ENCODE assay signal across 17 cellular contexts in the genomic region with DNA sequence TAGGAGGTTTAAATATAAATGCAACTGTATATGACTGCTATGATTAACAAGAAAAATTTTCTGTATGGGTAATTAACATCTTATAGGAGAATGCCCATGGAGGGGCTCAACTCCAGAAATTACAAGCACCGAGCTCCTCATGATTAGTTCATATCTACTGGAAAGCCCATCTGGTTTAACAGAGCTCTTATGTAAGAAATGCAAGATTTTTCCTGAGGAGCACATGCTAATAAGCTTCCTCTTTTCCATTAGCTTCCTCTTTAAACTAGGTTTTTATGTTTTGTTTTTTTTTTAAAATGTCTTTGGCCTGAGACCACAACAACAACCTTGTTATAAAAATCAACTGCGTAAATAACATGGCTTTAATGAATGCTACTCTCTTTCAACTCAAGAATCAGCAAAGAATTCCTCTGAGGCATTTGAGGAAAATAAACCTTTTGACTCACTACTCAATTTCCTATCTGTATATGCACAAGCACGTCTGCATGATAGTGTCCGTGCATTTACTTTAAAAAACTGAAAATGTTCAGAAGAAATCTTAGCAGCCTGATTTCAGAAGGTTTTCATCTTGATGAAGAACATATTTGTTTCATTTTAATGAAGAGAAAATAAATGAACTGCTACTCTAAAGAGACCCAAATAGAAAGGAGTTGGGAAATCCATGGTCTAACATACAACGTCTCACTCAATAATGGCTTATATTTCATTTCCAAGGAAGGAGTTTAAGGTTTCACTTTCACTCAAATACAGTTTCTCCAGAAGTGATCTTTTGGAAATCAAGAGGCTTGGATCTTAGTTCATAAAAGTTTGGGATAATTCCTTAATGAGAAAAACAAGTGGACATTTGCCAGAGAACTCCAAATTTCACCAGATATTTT.
DNase-seq lines count a peak whose midpoint lies in the region; ATAC-seq and TF ChIP-seq lines count a peak whose summit lies in the region.
"Had no signal": no experiment of that assay in that cellular context is flagged by ENCODE, and none has a peak within 500 bp of the region (broad histone marks: within the 10 kb centered on the region; RNA-seq: fewer than 3 reads in every experiment).

No MANE protein-coding gene starts in this region.

- no peak overlapping the region for H4K8ac ChIP-seq in mesenchymal stem cell (ENCODE audit: low read length)

- H2BK15ac ChIP-seq in mesenchymal stem cell (ENCODE audit: low read depth, poor library complexity, severe bottlenecking): no peak overlapping the region

- DNase-seq in GM23248: no peak
- DNase-seq in NB4 (ENCODE audit: low read depth): peak; percentile 51
- no peak for DNase-seq in ascending aorta (ENCODE audit: low spot score in 2 of 2)
- no peak for DNase-seq in mesenchymal stem cell
- no peak for DNase-seq in T-helper 17 cell
- no peak for DNase-seq in activated CD4-positive, alpha-beta T cell treated with anti-CD3 and anti-CD28 coated beads for 36 hours
- DNase-seq in A172 (ENCODE audit: low spot score): no peak
- DNase-seq in effector CD4-positive, alpha-beta T cell: no peak
- DNase-seq: activated CD4-positive, alpha-beta T cell treated with anti-CD3 and anti-CD28 coated beads for 1 hour; activated naive CD8-positive, alpha-beta T cell treated with anti-CD3 and anti-CD28 coated beads, Interleukin-2, amount 50 U/mL, for 24 hours; hypothalamus; natural killer cell; NCI-H2171; NK-92 treated with Interleukin-12 subunit alpha and Interleukin-12 subunit beta, amount 100 ng/mL, for 24 hours; retina had no signal

- no peaks in the 10 kb centered on the region for H4K20me1 ChIP-seq in GM23248 (ENCODE audit: insufficient read depth)

- no peaks in the 10 kb centered on the region for H3K27me3 ChIP-seq in GM23248 (replicated peaks; ENCODE audit: insufficient read depth)
- H3K27me3 ChIP-seq in ascending aorta: no peaks in the 10 kb centered on the region
- H3K27me3 ChIP-seq in mesenchymal stem cell (ENCODE audit: control insufficient read depth in 1 of 2, insufficient read depth in 1 of 2, low read length in 2 of 2): no peaks in the 10 kb centered on the region

- no peak overlapping the region for H2BK120ac ChIP-seq in mesenchymal stem cell (ENCODE audit: low read depth, low read length)

- peaks cover 42% of the 10 kb centered on the region for H3K27me3 Mint-ChIP-seq in T-helper 17 cell
- peaks cover 16% of the 10 kb centered on the region for H3K27me3 Mint-ChIP-seq in activated CD4-positive, alpha-beta T cell treated with anti-CD3 and anti-CD28 coated beads for 36 hours

- H2BK12ac ChIP-seq in mesenchymal stem cell (ENCODE audit: low read length in 2 of 2): no peak overlapping the region

- intact Hi-C loops in ascending aorta (cut with DNase I): loop anchor here (5.0 to 10.0 kb wide), 3 partner anchors 149 to 784 kb away; no protein-coding TSS in a partner anchor
- intact Hi-C loops in activated CD4-positive, alpha-beta T cell treated with anti-CD3 and anti-CD28 coated beads for 36 hours (cut with DNase I, micrococcal nuclease): no loop called here

- H3K4me1 ChIP-seq in GM23248 (ENCODE audit: insufficient read depth) (peaks cover 20% of the 10 kb centered on the region), ascending aorta (peaks cover 3 to 43% of the 10 kb centered on the region in 2 donors), mesenchymal stem cell (ENCODE audit: control insufficient read depth, insufficient read depth, low read depth, low read length) (peaks cover 2% of the 10 kb centered on the region)

- POLR2A ChIA-PET in activated CD4-positive, alpha-beta T cell treated with anti-CD3 and anti-CD28 coated beads for 36 hours (lab: Charles Lee): no interaction called here

- H3K9ac ChIP-seq in GM23248 (no peak overlapping the region), mesenchymal stem cell (ENCODE audit: low read length) (peak overlapping the region; percentile 46)

- H2AK5ac ChIP-seq in mesenchymal stem cell (ENCODE audit: low read length, severe bottlenecking): no peak overlapping the region

- H3K23ac ChIP-seq in mesenchymal stem cell (ENCODE audit: low read length in 2 of 2): no peak overlapping the region

- H2BK5ac ChIP-seq in mesenchymal stem cell (ENCODE audit: low read depth, low read length, poor library complexity, severe bottlenecking): no peak overlapping the region

- TF ChIP-seq POLR2A in NB4 (IDR thresholded peaks at IDR 0.05; ENCODE audit: extremely low read depth, insufficient read length): no peak

- peak overlapping the region; percentile 68 for H3K4me2 ChIP-seq in GM23248 (ENCODE audit: unreplicated experiment)
- no peak overlapping the region for H3K4me2 ChIP-seq in mesenchymal stem cell (ENCODE audit: low read length, poor library complexity, severe bottlenecking)

- peaks cover 2% of the 10 kb centered on the region for H3K4me1 Mint-ChIP-seq in T-helper 17 cell
- H3K4me1 Mint-ChIP-seq in activated CD4-positive, alpha-beta T cell treated with anti-CD3 and anti-CD28 coated beads for 36 hours: no peaks in the 10 kb centered on the region
- H3K4me1 Mint-ChIP-seq: activated naive CD8-positive, alpha-beta T cell treated with anti-CD3 and anti-CD28 coated beads, Interleukin-2, amount 50 U/mL, for 24 hours; central memory CD8-positive, alpha-beta T cell; natural killer cell had no signal

- in situ Hi-C loops in GM23248 (cut with MboI): no loop called here

- H3K27ac ChIP-seq in GM23248: no peak overlapping the region
- H3K27ac ChIP-seq in ascending aorta: peak overlapping the region; percentile 17 to 31
- H3K27ac ChIP-seq in mesenchymal stem cell (ENCODE audit: low read length, poor library complexity, severe bottlenecking): no peak overlapping the region
- H3K27ac ChIP-seq: C4-2B had no signal

- no peaks in the 10 kb centered on the region for H3K36me3 ChIP-seq in GM23248 (ENCODE audit: low read depth)
- no peaks in the 10 kb centered on the region for H3K36me3 ChIP-seq in ascending aorta
- no peaks in the 10 kb centered on the region for H3K36me3 ChIP-seq in mesenchymal stem cell (ENCODE audit: control insufficient read depth in 1 of 2, insufficient read depth in 2 of 2, low read depth in 1 of 2, low read length in 2 of 2)

- CTCF ChIA-PET in activated CD4-positive, alpha-beta T cell treated with anti-CD3 and anti-CD28 coated beads for 36 hours (lab: Charles Lee): interaction anchor here (0.7 kb wide), 1 partner anchor 10 kb away, joined by 4 read pairs; no protein-coding TSS in a partner anchor

- H3K36me3 Mint-ChIP-seq in T-helper 17 cell (ENCODE audit: low read depth): no peaks in the 10 kb centered on the region
- no peaks in the 10 kb centered on the region for H3K36me3 Mint-ChIP-seq in activated CD4-positive, alpha-beta T cell treated with anti-CD3 and anti-CD28 coated beads for 36 hours (ENCODE audit: low read depth)
- H3K36me3 Mint-ChIP-seq: natural killer cell had no signal

- H3K79me1 ChIP-seq in mesenchymal stem cell (replicated peaks; ENCODE audit: low read length, poor library complexity, severe bottlenecking): no peaks in the 10 kb centered on the region

- peak overlapping the region; percentile 28 for H2AFZ ChIP-seq in GM23248
- no peak overlapping the region for H2AFZ ChIP-seq in mesenchymal stem cell (ENCODE audit: low read depth, low read length)

- no peak overlapping the region for H3K4me3 Mint-ChIP-seq in T-helper 17 cell
- no peak overlapping the region for H3K4me3 Mint-ChIP-seq in activated CD4-positive, alpha-beta T cell treated with anti-CD3 and anti-CD28 coated beads for 36 hours
- H3K4me3 Mint-ChIP-seq: activated naive CD8-positive, alpha-beta T cell treated with anti-CD3 and anti-CD28 coated beads, Interleukin-2, amount 50 U/mL, for 24 hours; central memory CD8-positive, alpha-beta T cell; natural killer cell had no signal

- WGBS in GM23248 (ENCODE audit: low coverage in 1 of 2, low lambda C conversion rate in 2 of 2, missing lambda C conversion rate in 2 of 2), 2 experiments: 32 to 33% methylated on average over 5 of the region's 5 CpGs
- WGBS in mesenchymal stem cell: 95% methylated on average over 4 of the region's 5 CpGs

- no peak overlapping the region for H3K14ac ChIP-seq in mesenchymal stem cell (ENCODE audit: low read length in 2 of 2)

- no peak overlapping the region for H3K4ac ChIP-seq in mesenchymal stem cell (ENCODE audit: low read depth in 1 of 2, low read length in 2 of 2)

- H3K18ac ChIP-seq in mesenchymal stem cell (ENCODE audit: low read depth in 1 of 2, low read length in 2 of 2): no peak overlapping the region

- no peak for TF ChIP-seq CTCF in NB4 (IDR thresholded peaks at IDR 0.05; ENCODE audit: low read depth, low read length)
- TF ChIP-seq CTCF in ascending aorta (IDR thresholded peaks at IDR 0.05): no peak

- ATAC-seq in T-helper 17 cell: no peak
- no peak for ATAC-seq in activated CD4-positive, alpha-beta T cell treated with anti-CD3 and anti-CD28 coated beads for 36 hours
- ATAC-seq: activated naive CD8-positive, alpha-beta T cell treated with anti-CD3 and anti-CD28 coated beads, Interleukin-2, amount 50 U/mL, for 24 hours; natural killer cell had no signal

- no peaks in the 10 kb centered on the region for H3K9me2 ChIP-seq in GM23248 (ENCODE audit: insufficient read depth)

- no peak overlapping the region for H4K91ac ChIP-seq in mesenchymal stem cell (ENCODE audit: low read length)

- H3K27ac Mint-ChIP-seq in T-helper 17 cell: no peak overlapping the region
- no peak overlapping the region for H3K27ac Mint-ChIP-seq in activated CD4-positive, alpha-beta T cell treated with anti-CD3 and anti-CD28 coated beads for 36 hours
- H3K27ac Mint-ChIP-seq: activated naive CD8-positive, alpha-beta T cell treated with anti-CD3 and anti-CD28 coated beads, Interleukin-2, amount 50 U/mL, for 24 hours; natural killer cell had no signal

- peak overlapping the region; percentile 56 for H3K4me3 ChIP-seq in GM23248
- H3K4me3 ChIP-seq in NB4 (ENCODE audit: low read depth, low read length): no peak overlapping the region
- H3K4me3 ChIP-seq in ascending aorta: peak overlapping the region in 1 of 2 donors; percentile 39
- H3K4me3 ChIP-seq in mesenchymal stem cell (ENCODE audit: insufficient read depth in 1 of 2, low read depth in 1 of 2, low read length in 2 of 2): peak overlapping the region in 1 of 2 experiments; percentile 58

- no peaks in the 10 kb centered on the region for H3K9me3 Mint-ChIP-seq in activated CD4-positive, alpha-beta T cell treated with anti-CD3 and anti-CD28 coated beads for 36 hours (ENCODE audit: low read depth)
- H3K9me3 Mint-ChIP-seq: activated naive CD8-positive, alpha-beta T cell treated with anti-CD3 and anti-CD28 coated beads, Interleukin-2, amount 50 U/mL, for 24 hours; central memory CD8-positive, alpha-beta T cell; natural killer cell had no signal

- H3K9me3 ChIP-seq in GM23248 (ENCODE audit: low read depth) (no peaks in the 10 kb centered on the region), ascending aorta (no peaks in the 10 kb centered on the region), mesenchymal stem cell (ENCODE audit: control insufficient read depth, low read length) (no peaks in the 10 kb centered on the region), T-helper 17 cell (ENCODE audit: control insufficient read depth, low read length, poor library complexity, severe bottlenecking) (no peaks in the 10 kb centered on the region)

- no peaks in the 10 kb centered on the region for H3K79me2 ChIP-seq in GM23248 (ENCODE audit: insufficient read depth)

- H3F3A ChIP-seq in GM23248 (ENCODE audit: insufficient read depth): peaks cover 15% of the 10 kb centered on the region

Comparison
In these comparisons a context has a peak if more than half of its experiments do, and no peak if none do; other contexts are left out.
1. H3K27ac ChIP-seq: peak in ascending aorta (2 of 2); none in GM23248 (single experiment) and mesenchymal stem cell (single experiment).